1 cellular context compared by ENCODE assay signal in the genomic region with DNA sequence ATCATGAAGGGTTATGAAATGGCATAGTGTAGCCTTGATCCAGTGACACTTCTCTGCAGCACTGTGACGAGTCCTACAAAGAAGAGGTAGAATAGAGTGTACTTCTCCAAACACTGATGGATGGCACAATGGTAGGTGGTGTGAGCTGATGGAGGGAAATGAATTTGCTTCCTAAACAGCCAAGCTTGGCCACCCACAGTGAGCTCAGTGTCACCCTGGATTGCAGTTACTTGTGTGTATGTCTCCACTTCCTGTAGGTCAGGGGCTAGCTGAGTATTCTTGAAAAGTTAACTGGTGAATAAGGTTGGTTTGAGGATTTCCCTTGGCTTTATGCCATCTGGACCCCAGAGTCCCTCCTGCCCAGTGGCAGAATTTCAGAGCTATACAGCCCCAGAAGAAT.
TF ChIP-seq lines count a peak whose summit lies in the region.

No MANE protein-coding gene starts in this region.

TF ChIP-seq in GM23338, 12 proteins besides CTCF, POLR2A, EP300 and RAD21 (continued from another document):
- TF ChIP-seq JUNB (IDR thresholded peaks at IDR 0.05; ENCODE audit: unreplicated experiment) (no peak), EZH2phosphoT487 (IDR thresholded peaks at IDR 0.05; ENCODE audit: unreplicated experiment) (no peak)
